ENCODE assay signal across 26 cellular contexts in genomic region chr7:108464743-108465142, GRCh38. TPM values are rescaled to one million over a fixed set of nuclear protein-coding genes. Genes with fewer than 3 reads are reported as not detected.
DNase-seq lines count a peak whose midpoint lies in the region; ATAC-seq, FAIRE-seq and TF ChIP-seq lines count a peak whose summit lies in the region.
"Had no signal": no experiment of that assay in that cellular context is flagged by ENCODE, and none has a peak within 500 bp of the region (broad histone marks: within the 10 kb centered on the region; RNA-seq: fewer than 3 reads in every experiment).

No MANE protein-coding gene starts in this region.

- H3K9ac ChIP-seq in IMR-90 (ENCODE audit: low read depth, low read length): no peak overlapping the region
- H3K9ac ChIP-seq in K562 (ENCODE audit: insufficient read depth in 1 of 2, low read depth in 2 of 2, low read length in 2 of 2): no peak overlapping the region
- H3K9ac ChIP-seq: BLaER1 treated with 17β-estradiol and CSF1 and Interleukin-3, amounts not matched to agents 10 nM and 100 nM; SK-N-SH had no signal

- H2AFZ ChIP-seq in IMR-90 (replicated peaks; ENCODE audit: low read length, poor library complexity) (no peak overlapping the region), K562 (ENCODE audit: low read depth, low read length) (no peak overlapping the region)

- no peaks in the 10 kb centered on the region for H3K9me3 ChIP-seq in CD4-positive, alpha-beta T cell (ENCODE audit: control insufficient read depth, low read length)
- no peaks in the 10 kb centered on the region for H3K9me3 ChIP-seq in IMR-90 (ENCODE audit: control insufficient read depth, insufficient read depth, low read length)
- no peaks in the 10 kb centered on the region for H3K9me3 ChIP-seq in K562 (replicated peaks; ENCODE audit: control insufficient read depth, insufficient read depth, low read depth, low read length)
- H3K9me3 ChIP-seq in naive thymus-derived CD4-positive, alpha-beta T cell (ENCODE audit: control insufficient read depth in 2 of 3, low read length in 3 of 3): no peaks in the 10 kb centered on the region
- no peaks in the 10 kb centered on the region for H3K9me3 ChIP-seq in mucosa of descending colon
- H3K9me3 ChIP-seq: BLaER1 treated with 17β-estradiol and CSF1 and Interleukin-3, amounts not matched to agents 10 nM and 100 nM; Caco-2; SK-N-SH had no signal

- H3K4ac ChIP-seq in IMR-90 (ENCODE audit: low read depth, low read length): no peak overlapping the region

- dilution Hi-C loops in IMR-90 (cut with HindIII; ENCODE audit: low sequenced_read_pairs, unreplicated experiment): no loop called here

- no peak overlapping the region for H2BK20ac ChIP-seq in IMR-90 (ENCODE audit: low read depth, low read length)

- no peak for DNase-seq in CD4-positive, alpha-beta T cell
- DNase-seq in IMR-90 (peak; percentile 17), K562 (ENCODE audit: extremely low read depth in 1 of 4, low spot score in 3 of 4) (no peak), mucosa of descending colon (no peak), pons (ENCODE audit: low spot score) (no peak)
- DNase-seq in naive thymus-derived CD4-positive, alpha-beta T cell: no peak
- DNase-seq: AML-193; Caco-2; CD4-positive, alpha-beta memory T cell; DMS79 treated with DMSO at 0.1 percent for 48 hours; GF-D8; Kasumi-1; NCI-H1092; NCI-H1436; NCI-H187; NCI-H446; NCI-H524 treated with DMSO at 0.1 percent for 48 hours; NCI-H774; PC-3; SK-N-SH; SW 1271 had no signal

- H3K79me1 ChIP-seq in IMR-90 (ENCODE audit: low read depth in 1 of 2, low read length in 2 of 2): no peaks in the 10 kb centered on the region

- TF ChIP-seq CTCF in CD4-positive, alpha-beta T cell (IDR thresholded peaks at IDR 0.05): no peak
- TF ChIP-seq CTCF in IMR-90 (conservative IDR thresholded peaks at IDR 0.05; ENCODE audit: low read depth, low read length): no peak
- TF ChIP-seq CTCF in K562 (IDR thresholded peaks at IDR 0.05 in 2 of 3, conservative IDR thresholded peaks at IDR 0.05 in 1 of 3; ENCODE audit: insufficient read depth in 2 of 3, low read depth in 1 of 3, low read length in 3 of 3): no peak
- no peak for TF ChIP-seq CTCF in mucosa of descending colon (IDR thresholded peaks at IDR 0.05)

- no peak overlapping the region for H2AK5ac ChIP-seq in IMR-90 (ENCODE audit: low read depth, low read length)

- no peak overlapping the region for H2AK9ac ChIP-seq in IMR-90 (replicated peaks; ENCODE audit: low read depth, low read length, poor library complexity)

- FAIRE-seq in K562 (lab: Jason Lieb, UNC): no peak
- FAIRE-seq: GM12892, H1 had no signal

- H3K79me2 ChIP-seq in K562 (ENCODE audit: control insufficient read depth, insufficient read depth, low read length): no peaks in the 10 kb centered on the region

- H3K4me3 ChIP-seq in IMR-90 (ENCODE audit: insufficient read depth, low read depth, low read length) (no peak overlapping the region), K562 (no peak overlapping the region), mucosa of descending colon (no peak overlapping the region)
- no peak overlapping the region for H3K4me3 ChIP-seq in naive thymus-derived CD4-positive, alpha-beta T cell (ENCODE audit: low read length)
- H3K4me3 ChIP-seq: BLaER1 treated with 17β-estradiol and CSF1 and Interleukin-3, amounts not matched to agents 10 nM and 100 nM had no signal

- CTCF ChIA-PET in CD4-positive, alpha-beta T cell (lab: Charles Lee): no interaction called here
- CTCF ChIA-PET in IMR-90 (lab: Yijun Ruan, JAX) (interaction anchor here (1.7 kb wide), 1 partner anchor 12 kb away, joined by 4 read pairs; no protein-coding TSS in a partner anchor), K562 (lab: Yijun Ruan, JAX; ENCODE audit: low intra/inter-chr PET ratio) (no interaction called here)
- CTCF ChIA-PET in naive thymus-derived CD4-positive, alpha-beta T cell (lab: Charles Lee): interaction anchor here (0.9 to 1.3 kb wide), 2 partner anchors 12 to 21 kb away, joined by 3 to 5 read pairs; no protein-coding TSS in a partner anchor

- peaks cover 6% of the 10 kb centered on the region for H3K27me3 Mint-ChIP-seq in CD4-positive, alpha-beta T cell
- H3K27me3 Mint-ChIP-seq in naive thymus-derived CD4-positive, alpha-beta T cell: peaks cover 0 to 13% (median 0%) of the 10 kb centered on the region in 5 donors

- H3K9me3 Mint-ChIP-seq in CD4-positive, alpha-beta T cell: no peaks in the 10 kb centered on the region
- peaks cover 0 to 7% (median 0%) of the 10 kb centered on the region in 11 donors for H3K9me3 Mint-ChIP-seq in naive thymus-derived CD4-positive, alpha-beta T cell
- H3K9me3 Mint-ChIP-seq: CD4-positive, alpha-beta memory T cell had no signal

- H3K4me2 ChIP-seq in IMR-90 (ENCODE audit: low read depth, low read length) (no peak overlapping the region), K562 (ENCODE audit: insufficient read depth, low read length) (no peak overlapping the region)
- H3K4me2 ChIP-seq: SK-N-SH had no signal

- no peaks in the 10 kb centered on the region for H3K27me3 ChIP-seq in CD4-positive, alpha-beta T cell (ENCODE audit: control insufficient read depth, insufficient read depth, low read length)
- H3K27me3 ChIP-seq in IMR-90 (ENCODE audit: control insufficient read depth, insufficient read depth, low read length) (peaks cover 5% of the 10 kb centered on the region; the same call in 1 of the 2 replicates), K562 (ENCODE audit: control insufficient read depth in 2 of 2, insufficient read depth in 2 of 2, low read length in 2 of 2) (peaks cover 11 to 26% of the 10 kb centered on the region in 2 experiments)
- no peaks in the 10 kb centered on the region for H3K27me3 ChIP-seq in naive thymus-derived CD4-positive, alpha-beta T cell (ENCODE audit: control insufficient read depth in 2 of 2, insufficient read depth in 2 of 2, low read length in 2 of 2)

- WGBS in IMR-90 (ENCODE audit: extremely low coverage in 2 of 2, insufficient read length in 1 of 2), 2 experiments: no CpG with 5 or more reads among the region's 2 CpGs
- 2% methylated on average over 2 of the region's 2 CpGs for WGBS in K562 (ENCODE audit: insufficient coverage, low coverage, missing lambda C conversion rate)

- no peak for TF ChIP-seq EP300 in K562 (IDR thresholded peaks at IDR 0.05; ENCODE audit: low read length)

- H4K5ac ChIP-seq in IMR-90 (ENCODE audit: low read depth, low read length): no peak overlapping the region

- TF ChIP-seq RAD21 in IMR-90 (IDR thresholded peaks at IDR 0.05; ENCODE audit: low read length) (no peak), K562 (CRISPR knock-in tag; conservative IDR thresholded peaks at IDR 0.05 in 1 of 2, IDR thresholded peaks at IDR 0.05 in 1 of 2) (no peak)

- H2BK5ac ChIP-seq in IMR-90 (ENCODE audit: low read depth, low read length, poor library complexity, severe bottlenecking): no peak overlapping the region

- H3K4me1 ChIP-seq in IMR-90 (ENCODE audit: control insufficient read depth, insufficient read depth, low read length): no peaks in the 10 kb centered on the region
- 0 out of 5 replicates have a peak, but pooled peaks cover 0 to 3% of the 10 kb centered on the region in 2 experiments for H3K4me1 ChIP-seq in K562 (replicated peaks in 1 of 2; ENCODE audit: control insufficient read depth in 2 of 2, insufficient read depth in 2 of 2, low read length in 2 of 2)
- peaks cover 0 to 27% of the 10 kb centered on the region in 2 donors for H3K4me1 ChIP-seq in naive thymus-derived CD4-positive, alpha-beta T cell (ENCODE audit: control insufficient read depth in 2 of 2, insufficient read depth in 2 of 2, low read length in 2 of 2)
- no peaks in the 10 kb centered on the region for H3K4me1 ChIP-seq in mucosa of descending colon (ENCODE audit: low read depth)
- H3K4me1 ChIP-seq: Caco-2 had no signal

- peak overlapping the region; percentile 91 for H3K27ac Mint-ChIP-seq in CD4-positive, alpha-beta T cell
- H3K27ac Mint-ChIP-seq in naive thymus-derived CD4-positive, alpha-beta T cell: peak overlapping the region in 7 of 9 donors; percentile 75 to 97 (median 90)
- H3K27ac Mint-ChIP-seq: CD4-positive, alpha-beta memory T cell had no signal

- POLR2A ChIA-PET in CD4-positive, alpha-beta T cell (lab: Charles Lee): interaction anchor here (1.5 to 1.6 kb wide), 2 partner anchors 10 to 32 kb away, joined by 4 to 5 read pairs; no protein-coding TSS in a partner anchor
- POLR2A ChIA-PET in IMR-90 (lab: Charles Lee; ENCODE audit: unreplicated experiment): no interaction called here
- POLR2A ChIA-PET in K562 (lab: Yijun Ruan, JAX): no interaction called here
- POLR2A ChIA-PET in naive thymus-derived CD4-positive, alpha-beta T cell (lab: Charles Lee): interaction anchor here (1.1 to 1.7 kb wide), 2 partner anchors 59 to 61 kb away, joined by 3 to 8 read pairs; partner anchors contain the start of gene PNPLA8

- H4K8ac ChIP-seq in IMR-90 (ENCODE audit: low read depth in 2 of 2, low read length in 2 of 2): no peak overlapping the region

- no peak overlapping the region for H3K14ac ChIP-seq in IMR-90 (replicated peaks; ENCODE audit: low read depth, low read length)

- no peaks in the 10 kb centered on the region for H3K9me1 ChIP-seq in IMR-90 (ENCODE audit: insufficient read depth, low read length)
- no peaks in the 10 kb centered on the region for H3K9me1 ChIP-seq in K562 (ENCODE audit: control insufficient read depth, insufficient read depth, low read length)

- H3K23ac ChIP-seq in IMR-90 (ENCODE audit: low read depth, low read length): no peak overlapping the region

- in situ Hi-C loops in IMR-90 (cut with MboI; ENCODE audit: low sequenced_read_pairs): no loop called here
- in situ Hi-C loops in K562 (cut with MboI): no loop called here

- intact Hi-C loops in CD4-positive, alpha-beta T cell (cut with DNase I, micrococcal nuclease): no loop called here
- intact Hi-C loops in IMR-90 (cut with micrococcal nuclease): no loop called here
- intact Hi-C loops in K562 (cut with micrococcal nuclease): no loop called here
- intact Hi-C loops in naive thymus-derived CD4-positive, alpha-beta T cell (cut with micrococcal nuclease): loop anchor here in 1 of 2 donors (5.0 kb wide), 1 partner anchor 722 kb away; the partner anchor contains the start of gene CBLL1
- intact Hi-C loops in mucosa of descending colon (cut with DNase I, micrococcal nuclease): no loop called here

- H4K20me1 ChIP-seq in IMR-90 (ENCODE audit: insufficient read depth, low read length) (no peaks in the 10 kb centered on the region), K562 (replicated peaks; ENCODE audit: control insufficient read depth, insufficient read depth, low read length) (no peaks in the 10 kb centered on the region)

- H4K91ac ChIP-seq in IMR-90 (ENCODE audit: insufficient read depth, low read depth, low read length): no peak overlapping the region

- H3K36me3 Mint-ChIP-seq in CD4-positive, alpha-beta T cell (ENCODE audit: low read depth): no peaks in the 10 kb centered on the region
- peaks cover 0 to 3% (median 0%) of the 10 kb centered on the region in 5 donors for H3K36me3 Mint-ChIP-seq in naive thymus-derived CD4-positive, alpha-beta T cell
- H3K36me3 Mint-ChIP-seq: CD4-positive, alpha-beta memory T cell had no signal

- H3K18ac ChIP-seq in IMR-90 (ENCODE audit: low read depth, low read length): no peak overlapping the region

- H3K27ac ChIP-seq in CD4-positive, alpha-beta T cell (ENCODE audit: low read depth, low read length): no peak overlapping the region
- H3K27ac ChIP-seq in IMR-90 (ENCODE audit: insufficient read depth, low read length) (no peak overlapping the region), K562 (ENCODE audit: extremely low read depth, low read depth, low read length) (no peak overlapping the region)
- H3K27ac ChIP-seq in naive thymus-derived CD4-positive, alpha-beta T cell (ENCODE audit: low read depth, low read length): no peak overlapping the region
- H3K27ac ChIP-seq: BLaER1 treated with 17β-estradiol and CSF1 and Interleukin-3, amounts not matched to agents 10 nM and 100 nM had no signal

- no peak for TF ChIP-seq POLR2A in IMR-90 (IDR thresholded peaks at IDR 0.05; ENCODE audit: low read depth, low read length)
- TF ChIP-seq POLR2A in K562 (conservative IDR thresholded peaks at IDR 0.05): no peak

- no peak for ATAC-seq in CD4-positive, alpha-beta T cell (ENCODE audit: poor library complexity)
- ATAC-seq in IMR-90 (ENCODE audit: low read depth) (no peak), K562 (no peak), mucosa of descending colon (no peak), HG03025 (IDR thresholded peaks at IDR 0.05; ENCODE audit: low FRiP score, unreplicated experiment) (no peak)
- no peak for ATAC-seq in naive thymus-derived CD4-positive, alpha-beta T cell
- ATAC-seq: HCT116, PC-3 had no signal

- no TSS peak for BruUV-seq in IMR-90 (replicated peaks; lab: Mats Ljungman, UMichigan)
- no TSS peak for BruUV-seq in K562 (replicated peaks; lab: Mats Ljungman, UMichigan)

- no peak overlapping the region for H3K56ac ChIP-seq in IMR-90 (ENCODE audit: extremely low read depth, insufficient read depth, low read length)

- no peak overlapping the region for H3K4me3 Mint-ChIP-seq in CD4-positive, alpha-beta T cell
- H3K4me3 Mint-ChIP-seq in naive thymus-derived CD4-positive, alpha-beta T cell: peak overlapping the region in 5 of 10 donors; percentile 22 to 81 (median 74)
- H3K4me3 Mint-ChIP-seq: CD4-positive, alpha-beta memory T cell had no signal

- H3K36me3 ChIP-seq in IMR-90 (ENCODE audit: control insufficient read depth, insufficient read depth, low read length) (no peaks in the 10 kb centered on the region), K562 (ENCODE audit: control insufficient read depth, insufficient read depth, low read length) (no peaks in the 10 kb centered on the region), mucosa of descending colon (ENCODE audit: low read depth) (no peaks in the 10 kb centered on the region)
- H3K36me3 ChIP-seq in naive thymus-derived CD4-positive, alpha-beta T cell (ENCODE audit: control insufficient read depth in 2 of 3, insufficient read depth in 3 of 3, low read length in 3 of 3): no peaks in the 10 kb centered on the region
- H3K36me3 ChIP-seq: BLaER1 treated with 17β-estradiol and CSF1 and Interleukin-3, amounts not matched to agents 10 nM and 100 nM had no signal

- H2BK120ac ChIP-seq in IMR-90 (ENCODE audit: low read depth, low read length): no peak overlapping the region

- H2BK15ac ChIP-seq in IMR-90 (ENCODE audit: low read depth, low read length): no peak overlapping the region

- H3K4me1 Mint-ChIP-seq in CD4-positive, alpha-beta T cell (ENCODE audit: low read depth): peaks cover 66% of the 10 kb centered on the region
- H3K4me1 Mint-ChIP-seq in naive thymus-derived CD4-positive, alpha-beta T cell: peaks cover 0 to 90% (median 73%) of the 10 kb centered on the region in 7 donors

RNA-seq across cellular contexts. Expression of gene NRCAM, which starts 8.5 kb away (rescaled TPM):
- total RNA-seq in CD4-positive, alpha-beta T cell: 1 to 10 TPM; 3.4 to 7.0 TPM
- total RNA-seq in IMR-90 (2012; rRNA removed) (0.83 and 1.1 TPM in 2 replicates), K562 (2014; rRNA removed) (0.04 and 0.14 TPM in 2 replicates), K562 (2014; rRNA removed; fragmentation: Illumina TruSeq; extraction: Trizol) (0.15 and 0.32 TPM in 2 replicates), K562 (2015; rRNA removed; fragmentation: Illumina TruSeq; extraction: Trizol) (0.07 TPM in 1 of 2 replicates, not detected in the other), K562 (2021) (0.13 and 0.20 TPM in 2 replicates), mucosa of descending colon (1 to 10 TPM; 1.0 to 3.4 (median 2.3) TPM)
- polyA plus RNA-seq in IMR-90 (2012; rRNA removed) (0.43 and 0.46 TPM in 2 replicates), K562 (2011; rRNA removed) (0.08 and 0.54 TPM in 2 replicates), K562 (2014; fragmentation: Illumina TruSeq; extraction: Trizol) (0.03 and 0.07 TPM in 2 replicates), K562 (2014; fragmentation: Nextera tagmentation; extraction: Ambion mirVana) (under 1 TPM in 1 of 2 experiments, not detected in 1; 0.11 TPM), K562 (2014; rRNA removed) (0.03 TPM in 1 of 2 replicates, not detected in the other)
- 0.08 and 0.10 TPM in 2 replicates for polyA plus RNA-seq in IMR-90 (2012; cell fraction: cytosol; rRNA removed)
- 0.15 and 0.48 TPM in 2 replicates for polyA plus RNA-seq in IMR-90 (2012; cell fraction: nucleus; rRNA removed; ENCODE audit: low replicate concordance)
- total RNA-seq in K562 (2011; cell fraction: chromatin; rRNA removed; ENCODE audit: low replicate concordance): 0.23 and 0.28 TPM in 2 replicates
- 0.17 TPM in 1 of 2 replicates, not detected in the other for total RNA-seq in K562 (2011; cell fraction: nucleolus; rRNA removed)
- total RNA-seq in K562 (2011; cell fraction: nucleoplasm; rRNA removed): 0.44 TPM in 1 of 2 replicates, not detected in the other
- 0.03 and 0.33 TPM in 2 replicates for polyA plus RNA-seq in K562 (2011; cell fraction: cytosol; rRNA removed)
- polyA plus RNA-seq in K562 (2011; cell fraction: nucleus; rRNA removed): 0.10 and 0.27 TPM in 2 replicates
- polyA plus RNA-seq in K562 (2012): 0.07 and 0.47 TPM in 2 replicates
- 0.30 and 1.0 TPM in 2 replicates for polyA minus RNA-seq in K562 (2011; rRNA and poly(A)+ RNA removed)
- polyA minus RNA-seq in K562 (2011; cell fraction: cytosol; rRNA and poly(A)+ RNA removed): 0.38 TPM in 1 of 2 replicates, not detected in the other
- 0.11 and 0.27 TPM in 2 replicates for polyA minus RNA-seq in K562 (2011; cell fraction: nucleus; rRNA and poly(A)+ RNA removed)
- 10 to 100 TPM in 1 of 5 experiments, 1 to 10 TPM in 3, not detected in 1; 5.2 to 13.6 (median 8.5) TPM for total RNA-seq in naive thymus-derived CD4-positive, alpha-beta T cell
- polyA plus RNA-seq in naive thymus-derived CD4-positive, alpha-beta T cell: 1 to 10 TPM; 2.1 to 2.8 TPM
- total RNA-seq: PC-3 had no signal

Comparison
In these comparisons a context has a peak if more than half of its experiments do, and no peak if none do; other contexts are left out.
1. CTCF ChIA-PET loops: an anchor here in IMR-90 (1.7 kb wide) and naive thymus-derived CD4-positive, alpha-beta T cell (0.9 to 1.3 kb wide); none called in CD4-positive, alpha-beta T cell and K562.
2. POLR2A ChIA-PET loops: an anchor here in CD4-positive, alpha-beta T cell (1.5 to 1.6 kb wide) and naive thymus-derived CD4-positive, alpha-beta T cell (1.1 to 1.7 kb wide); none called in IMR-90 and K562.